ENCODE assay signal across 8 cellular contexts in the genomic region with DNA sequence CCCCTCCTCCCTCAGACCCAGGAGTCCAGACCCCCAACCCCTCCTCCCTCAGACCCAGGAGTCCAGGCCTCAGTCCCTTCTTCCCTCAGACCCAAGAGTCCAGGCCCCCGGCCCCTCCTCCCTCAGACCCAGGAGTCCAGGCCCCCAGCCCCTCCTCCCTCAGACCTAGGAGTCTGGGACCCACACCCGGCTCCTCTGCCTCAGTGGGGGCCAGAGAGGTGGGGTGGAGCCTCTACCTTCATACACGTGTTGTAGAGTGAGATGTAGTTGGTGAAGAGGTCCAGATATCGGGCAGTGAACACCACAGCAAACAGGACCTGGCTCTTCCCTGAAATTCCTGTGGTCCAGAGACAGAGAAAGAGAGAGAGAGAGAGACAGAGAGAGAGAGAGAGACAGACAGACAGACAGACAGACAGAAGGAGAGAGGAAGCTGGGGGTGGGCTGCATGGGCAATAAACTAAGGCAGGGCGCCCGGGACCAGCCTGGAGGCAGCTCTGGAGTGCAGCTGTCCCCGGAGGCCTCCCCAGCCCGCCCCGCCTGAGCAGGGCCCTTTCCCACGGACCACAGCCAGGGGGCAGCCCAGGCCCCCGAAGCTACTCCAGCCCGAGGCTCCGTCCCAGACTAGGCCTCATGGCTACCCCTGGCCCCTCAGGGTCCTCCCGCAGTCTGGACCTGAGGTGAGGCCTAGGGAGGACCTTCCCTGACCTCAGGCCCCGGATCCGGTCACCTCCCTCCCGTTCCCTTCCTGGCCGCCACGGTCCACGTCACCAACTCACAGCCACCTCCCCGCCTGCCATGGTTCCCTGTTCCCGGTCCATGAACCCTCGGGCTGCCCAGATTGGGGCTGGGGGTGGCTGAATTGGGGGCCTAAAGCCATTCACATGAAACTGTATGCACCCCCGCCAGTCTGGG. TPM values are rescaled to one million over a fixed set of nuclear protein-coding genes. Genes with fewer than 3 reads are reported as not detected.
A peak's percentile ranks its signal among the peaks of the same experiment; 100 is the strongest.
DNase-seq lines count a peak whose midpoint lies in the region; ATAC-seq and TF ChIP-seq lines count a peak whose summit lies in the region.

No MANE protein-coding gene starts in this region.

- peak; percentile 70 for DNase-seq in NCI-H748 (lab: John Stamatoyannopoulos, UW; ENCODE audit: unreplicated experiment)
- peak; percentile 78 for DNase-seq in activated T-cell treated with anti-CD3 and anti-CD28 coated beads, Interleukin-2, amount 50 U/mL, for 24 hours
- no peak for DNase-seq in epithelial cell of proximal tubule (ENCODE audit: low read depth)
- peak; percentile 67 to 73 for DNase-seq in stimulated activated naive CD8-positive, alpha-beta T cell treated with anti-CD3 and anti-CD28 coated beads, Interleukin-15, amount 100 ng/mL, for 72 hours

- H3K4me1 Mint-ChIP-seq in activated T-cell treated with anti-CD3 and anti-CD28 coated beads, Interleukin-2, amount 50 U/mL, for 24 hours (ENCODE audit: low read depth): peaks cover 34% of the 10 kb centered on the region
- peaks cover 58% of the 10 kb centered on the region for H3K4me1 Mint-ChIP-seq in stimulated activated naive CD8-positive, alpha-beta T cell treated with anti-CD3 and anti-CD28 coated beads, Interleukin-15, amount 100 ng/mL, for 72 hours

- peak overlapping the region; percentile 91 to 99 for H3K9ac ChIP-seq in mucosa of rectum (ENCODE audit: low read depth in 1 of 2, low read length in 2 of 2)

- H3K27me3 Mint-ChIP-seq in activated T-cell treated with anti-CD3 and anti-CD28 coated beads, Interleukin-2, amount 50 U/mL, for 24 hours: peaks cover 20% of the 10 kb centered on the region
- H3K27me3 Mint-ChIP-seq in stimulated activated naive CD8-positive, alpha-beta T cell treated with anti-CD3 and anti-CD28 coated beads, Interleukin-15, amount 100 ng/mL, for 72 hours: peaks cover 33% of the 10 kb centered on the region

- peaks cover 16 to 26% of the 10 kb centered on the region in 2 donors for H3K36me3 ChIP-seq in mucosa of rectum (ENCODE audit: control insufficient read depth in 2 of 2, insufficient read depth in 2 of 2, low read length in 2 of 2)

- peak; percentile 26 for ATAC-seq in GM21619 (IDR thresholded peaks at IDR 0.05; ENCODE audit: unreplicated experiment)
- peak; percentile 80 for ATAC-seq in stimulated activated naive CD8-positive, alpha-beta T cell treated with anti-CD3 and anti-CD28 coated beads, Interleukin-15, amount 100 ng/mL, for 72 hours
- no peak for ATAC-seq in HG03378 (IDR thresholded peaks at IDR 0.05; ENCODE audit: unreplicated experiment)

- no peaks in the 10 kb centered on the region for H3K9me3 ChIP-seq in mucosa of rectum (ENCODE audit: control insufficient read depth in 2 of 2, low read length in 2 of 2)

- TF ChIP-seq CTCF in C4-2B (conservative IDR thresholded peaks at IDR 0.05) (no peak), epithelial cell of proximal tubule (conservative IDR thresholded peaks at IDR 0.05; ENCODE audit: low read depth, low read length) (peak; percentile 63)

- H3K4me1 ChIP-seq in mucosa of rectum (ENCODE audit: control insufficient read depth in 2 of 2, insufficient read depth in 2 of 2, low read length in 2 of 2): peaks cover 3 to 7% of the 10 kb centered on the region in 2 donors

- H3K4me3 ChIP-seq in epithelial cell of proximal tubule (ENCODE audit: low read depth, low read length) (peak overlapping the region; percentile 100), mucosa of rectum (ENCODE audit: low read length in 2 of 2) (peak overlapping the region; percentile 93 to 96)

- H3K4me3 Mint-ChIP-seq in activated T-cell treated with anti-CD3 and anti-CD28 coated beads, Interleukin-2, amount 50 U/mL, for 24 hours: peak overlapping the region; percentile 94
- H3K4me3 Mint-ChIP-seq in stimulated activated naive CD8-positive, alpha-beta T cell treated with anti-CD3 and anti-CD28 coated beads, Interleukin-15, amount 100 ng/mL, for 72 hours: peak overlapping the region; percentile 96 to 99

- no peaks in the 10 kb centered on the region for H3K9me3 Mint-ChIP-seq in activated T-cell treated with anti-CD3 and anti-CD28 coated beads, Interleukin-2, amount 50 U/mL, for 24 hours
- no peaks in the 10 kb centered on the region for H3K9me3 Mint-ChIP-seq in stimulated activated naive CD8-positive, alpha-beta T cell treated with anti-CD3 and anti-CD28 coated beads, Interleukin-15, amount 100 ng/mL, for 72 hours

- H3K27ac ChIP-seq in C4-2B (peak overlapping the region; percentile 93), mucosa of rectum (ENCODE audit: low read depth in 2 of 2, low read length in 2 of 2) (peak overlapping the region; percentile 90 to 92)

- peak overlapping the region; percentile 96 for H3K27ac Mint-ChIP-seq in activated T-cell treated with anti-CD3 and anti-CD28 coated beads, Interleukin-2, amount 50 U/mL, for 24 hours
- H3K27ac Mint-ChIP-seq in stimulated activated naive CD8-positive, alpha-beta T cell treated with anti-CD3 and anti-CD28 coated beads, Interleukin-15, amount 100 ng/mL, for 72 hours: peak overlapping the region; percentile 97 to 98

- peaks cover 14 to 25% of the 10 kb centered on the region in 2 donors for H3K27me3 ChIP-seq in mucosa of rectum (ENCODE audit: control insufficient read depth in 2 of 2, insufficient read depth in 2 of 2, low read length in 2 of 2)

- H3K36me3 Mint-ChIP-seq in activated T-cell treated with anti-CD3 and anti-CD28 coated beads, Interleukin-2, amount 50 U/mL, for 24 hours (ENCODE audit: low read depth): peaks cover 47% of the 10 kb centered on the region

RNA-seq across cellular contexts. Expression of gene KDELR1, which starts 0.9 kb away (rescaled TPM):
- total RNA-seq in epithelial cell of proximal tubule: 144 TPM in 2 replicates

RNA-seq across cellular contexts. Expression of gene GRIN2D, which starts 3.0 kb away (rescaled TPM):
- total RNA-seq in epithelial cell of proximal tubule: 0.14 and 0.98 TPM in 2 replicates

RNA-seq across cellular contexts. Expression of gene SYNGR4, which starts 26.3 kb away (rescaled TPM):
- total RNA-seq in epithelial cell of proximal tubule: not detected in 2 replicates

RNA-seq across cellular contexts. Expression of gene TMEM143, which starts 26.7 kb away (rescaled TPM):
- total RNA-seq in epithelial cell of proximal tubule: 3.8 and 5.4 TPM in 2 replicates

RNA-seq across cellular contexts. Expression of gene GRWD1, which starts 55.3 kb away (rescaled TPM):
- total RNA-seq in epithelial cell of proximal tubule: 51.2 and 58.7 TPM in 2 replicates
